In the genomic region with DNA sequence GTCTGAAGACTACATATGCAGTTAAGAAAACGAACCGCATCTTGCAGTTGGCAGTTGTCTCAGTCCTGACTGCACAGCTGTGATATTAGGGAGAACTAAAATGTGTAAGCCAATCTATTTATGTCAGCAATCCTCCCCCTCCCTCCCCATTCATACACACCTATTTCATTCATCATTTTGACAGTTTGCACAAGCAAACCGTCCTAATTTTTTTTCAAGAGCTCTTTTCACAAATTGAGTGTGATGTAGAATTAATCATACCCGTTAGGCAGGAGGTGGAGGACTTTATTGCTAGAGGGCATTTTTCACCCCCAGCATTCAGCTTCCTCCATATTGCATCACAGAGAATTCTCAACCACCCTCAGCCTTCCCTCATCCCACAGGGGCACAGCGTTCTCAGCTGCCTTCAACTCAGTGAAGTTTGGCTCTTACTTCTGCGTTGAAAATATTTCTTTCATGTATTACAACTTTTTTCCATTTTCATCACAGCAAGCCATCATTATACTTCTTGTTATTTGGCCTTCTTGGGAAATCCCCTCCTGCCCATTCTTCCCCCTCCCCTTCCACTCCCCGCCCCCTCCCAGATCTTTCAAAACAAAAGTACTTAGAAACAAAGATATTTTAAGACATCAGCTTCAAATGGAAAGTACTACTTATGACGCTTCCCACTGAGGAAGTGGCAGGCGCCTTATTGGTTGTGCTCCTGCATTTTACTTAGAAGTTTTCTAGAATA, we compare ENCODE assay signal across 8 cellular contexts. TPM values are rescaled to one million over a fixed set of nuclear protein-coding genes. Genes with fewer than 3 reads are reported as not detected.
A peak's percentile ranks its signal among the peaks of the same experiment; 100 is the strongest.
DNase-seq lines count a peak whose midpoint lies in the region; ATAC-seq, FAIRE-seq and TF ChIP-seq lines count a peak whose summit lies in the region.

No MANE protein-coding gene starts in this region.

- H3K9me3 ChIP-seq in fibroblast of lung (ENCODE audit: control insufficient read depth, insufficient read depth, low read depth, low read length) = no peaks in the 10 kb centered on the region

- H2AFZ ChIP-seq in fibroblast of lung (ENCODE audit: low read length) = peak overlapping the region; percentile 72

- no peaks in the 10 kb centered on the region for H3K79me2 ChIP-seq in fibroblast of lung (ENCODE audit: control insufficient read depth, insufficient read depth, low read length)

- peak; percentile 88 for FAIRE-seq in GM12891 (lab: Jason Lieb, UNC)

- no peak for DNase-seq in GM12891 (ENCODE audit: insufficient read length, low spot score)
- peak; percentile 50 for DNase-seq in NCI-H2227 treated with DMSO at 0.1 percent for 48 hours (lab: John Stamatoyannopoulos, UW)
- peak; percentile 44 for DNase-seq in activated CD8-positive, alpha-beta memory T cell treated with anti-CD3 and anti-CD28 coated beads, Interleukin-2, amount 50 U/mL, for 24 hours (ENCODE audit: extremely low read depth)
- peak; percentile 51 to 69 for DNase-seq in fibroblast of lung (ENCODE audit: low read depth in 2 of 2)
- DNase-seq in stimulated activated CD4-positive, alpha-beta T cell treated with anti-CD3 and anti-CD28 coated beads, Interleukin-1b, Interleukin-23, amount 100 ng/mL, for 1 hour (ENCODE audit: low read depth in 2 of 2) = peak; percentile 25 to 56
- no peak for DNase-seq in HT-29 (ENCODE audit: low spot score)
- no peak for DNase-seq in iPS-NIHi7 (ENCODE audit: extremely low spot score)

- H3K36me3 ChIP-seq in fibroblast of lung (ENCODE audit: control insufficient read depth, insufficient read depth, low read length) = no peaks in the 10 kb centered on the region

- peak overlapping the region in 2 of 4 experiments; percentile 17 to 25 for H3K4me3 ChIP-seq in fibroblast of lung (replicated peaks in 1 of 4; ENCODE audit: control extremely low read depth in 1 of 4, insufficient read depth in 1 of 4, low read depth in 3 of 4, low read length in 4 of 4)

- H4K20me1 ChIP-seq in fibroblast of lung (ENCODE audit: control insufficient read depth, extremely low read depth, insufficient read depth, low read length) = no peaks in the 10 kb centered on the region

- no peak for TF ChIP-seq CTCF in fibroblast of lung (conservative IDR thresholded peaks at IDR 0.05 in 1 of 2, IDR thresholded peaks at IDR 0.05 in 1 of 2; ENCODE audit: low read depth in 1 of 2, low read length in 2 of 2)

- H3K4me1 ChIP-seq in fibroblast of lung (ENCODE audit: control insufficient read depth, extremely low read depth, insufficient read depth, low read length) = peaks cover 6% of the 10 kb centered on the region

- peak; percentile 84 for ATAC-seq in HG02610 (IDR thresholded peaks at IDR 0.05; ENCODE audit: unreplicated experiment)

- peak overlapping the region; percentile 61 for H3K4me2 ChIP-seq in fibroblast of lung (ENCODE audit: extremely low read depth, insufficient read depth, low read length)

- no peaks in the 10 kb centered on the region for H3K27me3 ChIP-seq in fibroblast of lung (ENCODE audit: control insufficient read depth, insufficient read depth, low read length)

- TF ChIP-seq POLR2A in GM12891 (IDR thresholded peaks at IDR 0.05; ENCODE audit: low read depth, low read length) = no peak

- H3K27ac ChIP-seq in fibroblast of lung (ENCODE audit: insufficient read depth, low read length) = peak overlapping the region; percentile 6

- no peak overlapping the region for H3K9ac ChIP-seq in fibroblast of lung (ENCODE audit: insufficient read depth, low read length)

TF ChIP-seq in GM12891, 5 proteins besides CTCF, POLR2A, EP300 and RAD21:
- TF ChIP-seq PAX5 (IDR thresholded peaks at IDR 0.05; ENCODE audit: insufficient read depth, low read length, severe bottlenecking) (no peak), SPI1 (IDR thresholded peaks at IDR 0.05; ENCODE audit: low read depth, low read length) (peak; percentile 78)

RNA-seq across cellular contexts. Expression of gene NOX3, which starts 37.5 kb away (rescaled TPM):
- not detected for polyA plus RNA-seq in GM12891 (2012; ENCODE audit: low read depth, missing spikeins)
- total RNA-seq in fibroblast of lung = not detected in 2 replicates
- polyA plus RNA-seq in fibroblast of lung = not detected in 2 replicates
- not detected in 2 replicates for polyA plus RNA-seq in fibroblast of lung (2012)
- not detected in 2 replicates for polyA minus RNA-seq in fibroblast of lung (ENCODE audit: low replicate concordance)
- total RNA-seq in HT-29 (2014; rRNA removed; shearing (Covaris generic)) = not detected in 2 replicates

Comparison
In these comparisons a context has a peak if more than half of its experiments do, and no peak if none do; other contexts are left out.
1. DNase-seq: peak in NCI-H2227 treated with DMSO at 0.1 percent for 48 hours (single experiment), activated CD8-positive, alpha-beta memory T cell treated with anti-CD3 and anti-CD28 coated beads, Interleukin-2, amount 50 U/mL, for 24 hours (single experiment), fibroblast of lung (2 of 2) and stimulated activated CD4-positive, alpha-beta T cell treated with anti-CD3 and anti-CD28 coated beads, Interleukin-1b, Interleukin-23, amount 100 ng/mL, for 1 hour (2 of 2); none in GM12891 (single experiment), HT-29 (single experiment) and iPS-NIHi7 (single experiment).